ENCODE assay signal across 12 cellular contexts in the genomic region with DNA sequence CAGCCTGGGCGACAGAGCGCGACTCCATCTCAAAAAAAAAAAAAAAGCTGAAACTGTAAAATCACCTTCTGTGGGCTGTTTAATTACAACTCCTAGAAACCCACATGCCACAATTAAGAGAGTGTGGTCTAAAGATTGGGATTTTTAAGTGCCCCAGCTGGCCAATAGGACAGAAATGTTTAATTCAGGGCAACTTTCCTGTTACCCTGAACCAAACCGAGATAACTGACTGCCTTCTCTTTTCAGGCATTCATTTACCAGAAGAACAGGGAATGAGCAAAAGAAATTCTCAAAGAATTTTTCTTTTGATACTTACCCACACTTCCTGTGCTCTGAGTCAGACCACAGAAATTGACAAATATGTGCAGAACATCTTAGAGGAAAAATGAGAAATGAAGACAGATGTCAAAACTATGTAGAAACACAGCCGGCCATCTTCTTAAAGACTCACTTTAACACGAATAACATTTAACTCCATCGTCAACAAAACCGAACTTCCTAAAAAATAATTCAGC.
A peak's percentile ranks its signal among the peaks of the same experiment; 100 is the strongest.
DNase-seq lines count a peak whose midpoint lies in the region; ATAC-seq and TF ChIP-seq lines count a peak whose summit lies in the region.
"Had no signal": no experiment of that assay in that cellular context is flagged by ENCODE, and none has a peak within 500 bp of the region (broad histone marks: within the 10 kb centered on the region; RNA-seq: fewer than 3 reads in every experiment).

No MANE protein-coding gene starts in this region.

- H2BK20ac ChIP-seq in IMR-90 (ENCODE audit: low read depth, low read length) = peak overlapping the region; percentile 95

- peak overlapping the region; percentile 85 for H2BK5ac ChIP-seq in IMR-90 (ENCODE audit: low read depth, low read length, poor library complexity, severe bottlenecking)

- no peaks in the 10 kb centered on the region for H3K79me2 ChIP-seq in mammary epithelial cell (ENCODE audit: insufficient read depth, low read length)

- H2AK5ac ChIP-seq in IMR-90 (ENCODE audit: low read depth, low read length) = peak overlapping the region; percentile 41

- intact Hi-C loops in CD4-positive, alpha-beta memory T cell (cut with micrococcal nuclease) = no loop called here
- intact Hi-C loops in IMR-90 (cut with micrococcal nuclease) = no loop called here
- intact Hi-C loops in mammary epithelial cell (cut with micrococcal nuclease) = no loop called here
- intact Hi-C loops in natural killer cell (cut with micrococcal nuclease) = no loop called here

- peak overlapping the region; percentile 91; the same call in 1 of the 2 replicates for H3K18ac ChIP-seq in IMR-90 (ENCODE audit: low read depth, low read length)

- no peaks in the 10 kb centered on the region for H3K79me1 ChIP-seq in IMR-90 (ENCODE audit: low read depth in 1 of 2, low read length in 2 of 2)

- H3K4me3 Mint-ChIP-seq in CD4-positive, alpha-beta memory T cell = peak overlapping the region in 5 of 8 donors; percentile 2 to 65 (median 41)
- H3K4me3 Mint-ChIP-seq in natural killer cell = peak overlapping the region; percentile 72
- H3K4me3 Mint-ChIP-seq: H9 had no signal

- H4K5ac ChIP-seq in IMR-90 (ENCODE audit: low read depth, low read length) = peak overlapping the region; percentile 95; the same call in 1 of the 2 replicates

- peak overlapping the region; percentile 67 to 69 for H4K8ac ChIP-seq in IMR-90 (ENCODE audit: low read depth in 2 of 2, low read length in 2 of 2)

- no peaks in the 10 kb centered on the region for H3K9me3 ChIP-seq in CD4-positive, alpha-beta memory T cell (ENCODE audit: control insufficient read depth in 1 of 2, low read length in 2 of 2)
- H3K9me3 ChIP-seq in IMR-90 (ENCODE audit: control insufficient read depth, insufficient read depth, low read length) (peaks cover 2% of the 10 kb centered on the region), mammary epithelial cell (replicated peaks; ENCODE audit: insufficient read depth, low read length) (no peaks in the 10 kb centered on the region)

- H4K20me1 ChIP-seq in IMR-90 (ENCODE audit: insufficient read depth, low read length) (no peaks in the 10 kb centered on the region), mammary epithelial cell (ENCODE audit: insufficient read depth, low read length) (no peaks in the 10 kb centered on the region)

- CTCF ChIA-PET in CD4-positive, alpha-beta memory T cell (lab: Charles Lee; ENCODE audit: partially characterized antibody) = no interaction called here
- CTCF ChIA-PET in IMR-90 (lab: Yijun Ruan, JAX) (no interaction called here), mammary epithelial cell (lab: Charles Lee; ENCODE audit: low non-redundant PET) (no interaction called here)

- DNase-seq in CD4-positive, alpha-beta memory T cell = peak in 2 of 5 donors; percentile 0 to 5
- DNase-seq in IMR-90 = peak; percentile 73
- DNase-seq in mammary epithelial cell = peak; percentile 59
- DNase-seq in natural killer cell = no peak
- DNase-seq in AG08396 (ENCODE audit: low spot score) = no peak
- DNase-seq in amygdala (lab: John Stamatoyannopoulos, UW) = no peak
- no peak for DNase-seq in dermis blood vessel endothelial cell
- DNase-seq: activated CD8-positive, alpha-beta memory T cell treated with anti-CD3 and anti-CD28 coated beads for 24 hours; H9; NCI-H2227 treated with DMSO at 0.1 percent for 48 hours had no signal

- H3K23ac ChIP-seq in IMR-90 (ENCODE audit: low read depth, low read length) = peak overlapping the region; percentile 52; the same call in 1 of the 2 replicates

- H3K9me3 Mint-ChIP-seq in CD4-positive, alpha-beta memory T cell = peaks cover 0 to 3% (median 0%) of the 10 kb centered on the region in 8 donors
- H3K9me3 Mint-ChIP-seq in natural killer cell = no peaks in the 10 kb centered on the region
- H3K9me3 Mint-ChIP-seq: H9; naive thymus-derived CD8-positive, alpha-beta T cell had no signal

- peak; percentile 19 for ATAC-seq in IMR-90 (ENCODE audit: low read depth)
- peak; percentile 51 to 65 (median 62) for ATAC-seq in natural killer cell
- ATAC-seq in GM19324 (IDR thresholded peaks at IDR 0.05; ENCODE audit: low FRiP score, unreplicated experiment) = no peak
- ATAC-seq: naive thymus-derived CD8-positive, alpha-beta T cell had no signal

- H3K36me3 ChIP-seq in CD4-positive, alpha-beta memory T cell (ENCODE audit: insufficient read depth, low read length) = no peaks in the 10 kb centered on the region
- H3K36me3 ChIP-seq in IMR-90 (ENCODE audit: control insufficient read depth, insufficient read depth, low read length) (no peaks in the 10 kb centered on the region), mammary epithelial cell (ENCODE audit: insufficient read depth, low read length) (no peaks in the 10 kb centered on the region)

- H3K27ac ChIP-seq in CD4-positive, alpha-beta memory T cell (ENCODE audit: low read depth, low read length) = no peak overlapping the region
- H3K27ac ChIP-seq in IMR-90 (ENCODE audit: insufficient read depth, low read length) = peak overlapping the region; percentile 73
- peak overlapping the region; percentile 55 for H3K27ac ChIP-seq in mammary epithelial cell (ENCODE audit: insufficient read depth, low read depth, low read length)

- peak overlapping the region; percentile 84 for H4K91ac ChIP-seq in IMR-90 (ENCODE audit: insufficient read depth, low read depth, low read length)

- H3K4ac ChIP-seq in IMR-90 (ENCODE audit: low read depth, low read length) = peak overlapping the region; percentile 94; the same call in 1 of the 2 replicates

- TF ChIP-seq CTCF in IMR-90 (conservative IDR thresholded peaks at IDR 0.05; ENCODE audit: low read depth, low read length) (no peak), mammary epithelial cell (conservative IDR thresholded peaks at IDR 0.05 in 1 of 2, IDR thresholded peaks at IDR 0.05 in 1 of 2; ENCODE audit: extremely low read depth in 1 of 2, insufficient read depth in 1 of 2, low read depth in 1 of 2, low read length in 2 of 2) (no peak), natural killer cell (IDR thresholded peaks at IDR 0.05) (no peak)

- H2BK120ac ChIP-seq in IMR-90 (ENCODE audit: low read depth, low read length) = peak overlapping the region; percentile 90

- BruUV-seq in IMR-90 (replicated peaks; lab: Mats Ljungman, UMichigan) (no TSS peak), mammary epithelial cell (replicated peaks; lab: Mats Ljungman, UMichigan) (no TSS peak)

- peaks cover 31% of the 10 kb centered on the region for H3K4me1 ChIP-seq in CD4-positive, alpha-beta memory T cell (ENCODE audit: insufficient read depth, low read length)
- H3K4me1 ChIP-seq in IMR-90 (ENCODE audit: control insufficient read depth, insufficient read depth, low read length) (peaks cover 35% of the 10 kb centered on the region), mammary epithelial cell (ENCODE audit: insufficient read depth, low read length) (peaks cover 45% of the 10 kb centered on the region)

- no peak overlapping the region for H2AK9ac ChIP-seq in IMR-90 (replicated peaks; ENCODE audit: low read depth, low read length, poor library complexity)

- peak overlapping the region; percentile 90; the same call in 2 of the 3 replicates for H2BK15ac ChIP-seq in IMR-90 (ENCODE audit: low read depth, low read length)

- H3K4me1 Mint-ChIP-seq in CD4-positive, alpha-beta memory T cell = peaks cover 3 to 29% (median 12%) of the 10 kb centered on the region in 4 donors
- H3K4me1 Mint-ChIP-seq in natural killer cell = peaks cover 66 to 72% of the 10 kb centered on the region in 2 donors
- H3K4me1 Mint-ChIP-seq: H9 had no signal

- TF ChIP-seq RAD21 in IMR-90 (IDR thresholded peaks at IDR 0.05; ENCODE audit: low read length) = no peak

- H3K9ac ChIP-seq in IMR-90 (ENCODE audit: low read depth, low read length) = peak overlapping the region; percentile 33; the same call in 1 of the 2 replicates
- no peak overlapping the region for H3K9ac ChIP-seq in mammary epithelial cell (ENCODE audit: insufficient read depth, low read length)

- peak overlapping the region; percentile 39 for H3K14ac ChIP-seq in IMR-90 (replicated peaks; ENCODE audit: low read depth, low read length)

- H3K27ac Mint-ChIP-seq in CD4-positive, alpha-beta memory T cell = peak overlapping the region in 5 of 7 donors; percentile 0 to 55 (median 53)
- H3K27ac Mint-ChIP-seq in natural killer cell = peak overlapping the region; percentile 83 to 88
- H3K27ac Mint-ChIP-seq: H9 had no signal

- peak overlapping the region; percentile 84 for H3K56ac ChIP-seq in IMR-90 (ENCODE audit: extremely low read depth, insufficient read depth, low read length)

- no peaks in the 10 kb centered on the region for H3K27me3 ChIP-seq in CD4-positive, alpha-beta memory T cell (ENCODE audit: insufficient read depth, low read length)
- no peaks in the 10 kb centered on the region for H3K27me3 ChIP-seq in IMR-90 (ENCODE audit: control insufficient read depth, insufficient read depth, low read length)
- no peaks in the 10 kb centered on the region for H3K27me3 ChIP-seq in mammary epithelial cell (ENCODE audit: insufficient read depth, low read length)

- dilution Hi-C loops in IMR-90 (cut with HindIII; ENCODE audit: low sequenced_read_pairs, unreplicated experiment) (no loop called here), mammary epithelial cell (cut with HindIII; ENCODE audit: low sequenced_read_pairs) (no loop called here)

- no peak overlapping the region for H3K4me3 ChIP-seq in CD4-positive, alpha-beta memory T cell (ENCODE audit: low read length in 2 of 2)
- H3K4me3 ChIP-seq in IMR-90 (ENCODE audit: insufficient read depth, low read depth, low read length) (no peak overlapping the region), mammary epithelial cell (replicated peaks in 1 of 3; ENCODE audit: insufficient read depth in 1 of 3, low read depth in 2 of 3, low read length in 3 of 3) (no peak overlapping the region)

- in situ Hi-C loops in IMR-90 (cut with MboI; ENCODE audit: low sequenced_read_pairs) (no loop called here), mammary epithelial cell (cut with MboI; ENCODE audit: low sequenced_read_pairs in 2 of 2) (no loop called here)

- no peaks in the 10 kb centered on the region for H3K36me3 Mint-ChIP-seq in CD4-positive, alpha-beta memory T cell
- H3K36me3 Mint-ChIP-seq in natural killer cell = no peaks in the 10 kb centered on the region
- H3K36me3 Mint-ChIP-seq: naive thymus-derived CD8-positive, alpha-beta T cell had no signal

- POLR2A ChIA-PET in CD4-positive, alpha-beta memory T cell (lab: Charles Lee; ENCODE audit: partially characterized antibody) = no interaction called here
- POLR2A ChIA-PET in IMR-90 (lab: Charles Lee; ENCODE audit: unreplicated experiment) = no interaction called here

- H2AFZ ChIP-seq in IMR-90 (replicated peaks; ENCODE audit: low read length, poor library complexity) (no peak overlapping the region), mammary epithelial cell (ENCODE audit: low read depth, low read length) (peak overlapping the region; percentile 63)

- WGBS in IMR-90 (ENCODE audit: extremely low coverage in 2 of 2, insufficient read length in 1 of 2), 2 experiments = no CpG with 5 or more reads among the region's 8 CpGs
- WGBS in mammary epithelial cell (ENCODE audit: low coverage, missing lambda C conversion rate) = 71% methylated on average over 8 of the region's 8 CpGs

- peaks cover 0 to 2% of the 10 kb centered on the region in 2 donors for H3K27me3 Mint-ChIP-seq in CD4-positive, alpha-beta memory T cell
- H3K27me3 Mint-ChIP-seq in natural killer cell (ENCODE audit: low read depth in 2 of 2) = peaks cover 10 to 39% of the 10 kb centered on the region in 2 donors

- H3K4me2 ChIP-seq in IMR-90 (ENCODE audit: low read depth, low read length) = no peak overlapping the region; the same call in 1 of the 2 replicates
- peak overlapping the region; percentile 28 for H3K4me2 ChIP-seq in mammary epithelial cell (ENCODE audit: insufficient read depth, low read depth, low read length)

- TF ChIP-seq POLR2A in IMR-90 (IDR thresholded peaks at IDR 0.05; ENCODE audit: low read depth, low read length) = no peak

- peaks cover 19% of the 10 kb centered on the region for H3K9me1 ChIP-seq in IMR-90 (ENCODE audit: insufficient read depth, low read length)

Comparison
In these comparisons a context has a peak if more than half of its experiments do, and no peak if none do; other contexts are left out.
1. DNase-seq: peak in IMR-90 (single experiment) and mammary epithelial cell (single experiment); none in natural killer cell (single experiment), AG08396 (single experiment), amygdala (0 of 56) and dermis blood vessel endothelial cell (single experiment).